24 cellular contexts compared by ENCODE assay signal in the genomic region with DNA sequence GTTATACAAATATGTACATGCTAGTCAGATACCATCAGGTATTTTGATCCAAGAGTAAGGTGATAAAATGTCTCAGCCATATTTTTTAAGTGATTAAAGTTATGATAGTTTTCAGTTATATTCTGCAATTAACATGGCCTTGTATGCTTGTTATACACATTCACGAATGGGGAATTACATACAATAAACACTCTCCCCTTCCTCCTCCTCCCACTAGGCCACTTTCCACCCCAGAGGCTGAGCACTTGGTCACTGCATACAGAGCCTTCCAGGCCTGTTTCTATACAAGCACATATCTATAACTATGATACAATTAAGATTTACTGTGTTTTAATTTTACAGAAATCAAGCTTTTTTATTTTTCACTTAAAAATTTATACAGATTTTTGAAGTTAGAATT.
"Had no signal": no experiment of that assay in that cellular context is flagged by ENCODE, and none has a peak within 500 bp of the region (broad histone marks: within the 10 kb centered on the region; RNA-seq: fewer than 3 reads in every experiment).

No MANE protein-coding gene starts in this region.

- FAIRE-seq: endometrium, kidney had no signal

- H3K36me3 ChIP-seq: colonic mucosa, esophagus squamous epithelium, gastroesophageal sphincter, heart left ventricle, left lung, lower lobe of right lung had no signal

- H3K4me3 ChIP-seq: colonic mucosa, esophagus squamous epithelium, gastroesophageal sphincter, heart left ventricle, hepatocyte, left lung, lower lobe of right lung had no signal

- DNase-seq: colonic mucosa; cortex of kidney; effector CD8-positive, alpha-beta T cell; effector memory CD8-positive, alpha-beta T cell; endodermal cell; erythroblast; esophagus squamous epithelium; foreskin fibroblast; foreskin melanocyte; heart left ventricle; hypothalamus; immature natural killer cell; islet precursor cell; kidney; kidney glomerular epithelial cell; left lung; left ventricle myocardium superior; lower lobe of right lung; mesenchymal stem cell; naive thymus-derived CD4-positive, alpha-beta T cell had no signal

- ATAC-seq: effector memory CD8-positive, alpha-beta T cell; esophagus mucosa; gastroesophageal sphincter; heart left ventricle; left lung; left ventricle myocardium superior; lower lobe of right lung; naive thymus-derived CD4-positive, alpha-beta T cell had no signal

- H3K4me1 ChIP-seq: colonic mucosa, esophagus squamous epithelium, gastroesophageal sphincter, left lung, lower lobe of right lung had no signal

- H3K9me3 ChIP-seq: colonic mucosa, esophagus squamous epithelium, gastroesophageal sphincter, lower lobe of right lung had no signal
